In the genomic region with DNA sequence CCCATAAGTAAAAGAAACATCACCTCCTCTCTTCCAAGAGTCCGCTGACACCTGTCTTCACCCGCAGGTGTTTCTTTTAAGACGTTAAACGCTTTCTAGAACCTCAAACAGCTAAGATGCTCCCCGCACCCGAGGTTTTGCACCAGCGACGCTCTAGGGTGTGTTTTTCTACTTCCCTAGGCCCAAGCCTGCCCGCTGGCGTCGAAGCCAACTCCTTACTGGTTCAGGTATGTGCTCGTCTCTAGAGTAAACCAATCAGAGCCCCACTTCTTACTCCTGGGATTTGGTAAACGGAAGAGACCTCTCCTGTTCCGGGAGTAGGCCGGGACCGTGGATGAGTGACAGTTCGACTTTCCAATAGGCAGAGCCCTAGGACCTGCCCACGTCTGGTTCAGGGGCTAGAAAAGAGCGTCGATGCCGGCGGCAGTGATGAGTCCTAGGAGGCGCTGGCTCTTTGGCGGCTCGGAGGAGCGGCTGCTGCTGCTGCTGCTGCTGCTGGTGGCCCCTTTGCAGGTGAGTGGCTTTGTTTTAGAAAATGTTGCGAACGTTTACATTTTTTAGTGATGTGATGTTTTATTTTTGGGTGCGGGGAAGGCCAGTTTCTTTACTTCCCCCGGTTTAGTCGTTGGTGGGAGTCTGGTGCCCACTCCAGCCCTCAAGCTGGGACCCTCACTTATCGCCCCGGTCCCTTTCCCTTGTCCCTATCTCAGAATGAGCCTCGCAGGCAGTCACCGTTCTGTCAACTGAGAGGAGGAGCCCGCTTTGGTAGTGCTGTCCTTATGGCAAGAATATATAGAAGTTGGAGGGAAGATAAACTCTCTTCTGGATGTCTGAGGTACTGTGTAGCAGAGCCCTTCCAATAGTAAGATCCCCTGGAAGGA, we compare ENCODE assay signal across 1 cellular context.
TF ChIP-seq lines count a peak whose summit lies in the region.

Gene BPGM (plus strand): TSS at position 429 of the 881 bp plus-strand sequence. CDS start 14,655 bp downstream, outside the sequence.

TF ChIP-seq in K562, 482 proteins besides CTCF, POLR2A, EP300 and RAD21 (continued from another document and continues in another):
- TF ChIP-seq THRB (CRISPR knock-in tag; conservative IDR thresholded peaks at IDR 0.05): no peak
- no peak for TF ChIP-seq MTA2 (IDR thresholded peaks at IDR 0.05; ENCODE audit: low read depth)
- no peak for TF ChIP-seq ZKSCAN3 (CRISPR knock-in tag; IDR thresholded peaks at IDR 0.05)
- no peak for TF ChIP-seq ZNF778 (CRISPR knock-in tag; IDR thresholded peaks at IDR 0.05)
- no peak for TF ChIP-seq ZNF175 (CRISPR knock-in tag; IDR thresholded peaks at IDR 0.05; ENCODE audit: low read depth)
- TF ChIP-seq, protein P1, sequence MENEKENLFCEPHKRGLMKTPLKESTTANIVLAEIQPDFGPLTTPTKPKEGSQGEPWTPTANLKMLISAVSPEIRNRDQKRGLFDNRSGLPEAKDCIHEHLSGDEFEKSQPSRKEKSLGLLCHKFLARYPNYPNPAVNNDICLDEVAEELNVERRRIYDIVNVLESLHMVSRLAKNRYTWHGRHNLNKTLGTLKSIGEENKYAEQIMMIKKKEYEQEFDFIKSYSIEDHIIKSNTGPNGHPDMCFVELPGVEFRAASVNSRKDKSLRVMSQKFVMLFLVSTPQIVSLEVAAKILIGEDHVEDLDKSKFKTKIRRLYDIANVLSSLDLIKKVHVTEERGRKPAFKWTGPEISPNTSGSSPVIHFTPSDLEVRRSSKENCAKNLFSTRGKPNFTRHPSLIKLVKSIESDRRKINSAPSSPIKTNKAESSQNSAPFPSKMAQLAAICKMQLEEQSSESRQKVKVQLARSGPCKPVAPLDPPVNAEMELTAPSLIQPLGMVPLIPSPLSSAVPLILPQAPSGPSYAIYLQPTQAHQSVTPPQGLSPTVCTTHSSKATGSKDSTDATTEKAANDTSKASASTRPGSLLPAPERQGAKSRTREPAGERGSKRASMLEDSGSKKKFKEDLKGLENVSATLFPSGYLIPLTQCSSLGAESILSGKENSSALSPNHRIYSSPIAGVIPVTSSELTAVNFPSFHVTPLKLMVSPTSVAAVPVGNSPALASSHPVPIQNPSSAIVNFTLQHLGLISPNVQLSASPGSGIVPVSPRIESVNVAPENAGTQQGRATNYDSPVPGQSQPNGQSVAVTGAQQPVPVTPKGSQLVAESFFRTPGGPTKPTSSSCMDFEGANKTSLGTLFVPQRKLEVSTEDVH (IDR thresholded peaks at IDR 0.05; ENCODE audit: low read depth, partially characterized antibody): peak; percentile 91
- TF ChIP-seq, protein P2, sequence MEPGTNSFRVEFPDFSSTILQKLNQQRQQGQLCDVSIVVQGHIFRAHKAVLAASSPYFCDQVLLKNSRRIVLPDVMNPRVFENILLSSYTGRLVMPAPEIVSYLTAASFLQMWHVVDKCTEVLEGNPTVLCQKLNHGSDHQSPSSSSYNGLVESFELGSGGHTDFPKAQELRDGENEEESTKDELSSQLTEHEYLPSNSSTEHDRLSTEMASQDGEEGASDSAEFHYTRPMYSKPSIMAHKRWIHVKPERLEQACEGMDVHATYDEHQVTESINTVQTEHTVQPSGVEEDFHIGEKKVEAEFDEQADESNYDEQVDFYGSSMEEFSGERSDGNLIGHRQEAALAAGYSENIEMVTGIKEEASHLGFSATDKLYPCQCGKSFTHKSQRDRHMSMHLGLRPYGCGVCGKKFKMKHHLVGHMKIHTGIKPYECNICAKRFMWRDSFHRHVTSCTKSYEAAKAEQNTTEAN (CRISPR knock-in tag; IDR thresholded peaks at IDR 0.05): 0 out of 2 replicates have a peak, but pooled peaks have one; percentile 30
- TF ChIP-seq ARNT (IDR thresholded peaks at IDR 0.05): no peak
- TF ChIP-seq KDM2B (CRISPR knock-in tag; IDR thresholded peaks at IDR 0.05): 0 out of 2 replicates have a peak, but pooled peaks have one; percentile 71
- no peak for TF ChIP-seq ARID3B (CRISPR knock-in tag; IDR thresholded peaks at IDR 0.05; ENCODE audit: borderline replicate concordance)
- TF ChIP-seq TFE3 (CRISPR knock-in tag; IDR thresholded peaks at IDR 0.05): no peak
- TF ChIP-seq YY1 (IDR thresholded peaks at IDR 0.05; ENCODE audit: borderline replicate concordance in 1 of 3, control insufficient read depth in 1 of 3, extremely low read depth in 1 of 3, insufficient read depth in 3 of 3, insufficient read length in 1 of 3, insufficient replicate concordance in 2 of 3, low read depth in 1 of 3, low read length in 2 of 3): peak; percentile 44 to 91 (median 89)
- TF ChIP-seq YBX1 (IDR thresholded peaks at IDR 0.05): no peak
- no peak for TF ChIP-seq ZNF75A (CRISPR knock-in tag; IDR thresholded peaks at IDR 0.05)
- no peak for TF ChIP-seq ZNF280A (IDR thresholded peaks at IDR 0.05; ENCODE audit: low read depth, partially characterized antibody)
- peak in 1 of 2 experiments; percentile 78; a peak in 3 of 4 replicates for TF ChIP-seq NONO (IDR thresholded peaks at IDR 0.05; ENCODE audit: low read depth in 2 of 2, low read length in 1 of 2)
- TF ChIP-seq BCL6 (CRISPR knock-in tag; IDR thresholded peaks at IDR 0.05): no peak
- TF ChIP-seq, protein P3, sequence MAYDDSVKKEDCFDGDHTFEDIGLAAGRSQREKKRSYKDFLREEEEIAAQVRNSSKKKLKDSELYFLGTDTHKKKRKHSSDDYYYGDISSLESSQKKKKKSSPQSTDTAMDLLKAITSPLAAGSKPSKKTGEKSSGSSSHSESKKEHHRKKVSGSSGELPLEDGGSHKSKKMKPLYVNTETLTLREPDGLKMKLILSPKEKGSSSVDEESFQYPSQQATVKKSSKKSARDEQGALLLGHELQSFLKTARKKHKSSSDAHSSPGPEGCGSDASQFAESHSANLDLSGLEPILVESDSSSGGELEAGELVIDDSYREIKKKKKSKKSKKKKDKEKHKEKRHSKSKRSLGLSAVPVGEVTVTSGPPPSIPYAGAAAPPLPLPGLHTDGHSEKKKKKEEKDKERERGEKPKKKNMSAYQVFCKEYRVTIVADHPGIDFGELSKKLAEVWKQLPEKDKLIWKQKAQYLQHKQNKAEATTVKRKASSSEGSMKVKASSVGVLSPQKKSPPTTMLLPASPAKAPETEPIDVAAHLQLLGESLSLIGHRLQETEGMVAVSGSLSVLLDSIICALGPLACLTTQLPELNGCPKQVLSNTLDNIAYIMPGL (CRISPR knock-in tag; IDR thresholded peaks at IDR 0.05): no peak
- TF ChIP-seq UBTF (IDR thresholded peaks at IDR 0.05; ENCODE audit: borderline replicate concordance in 1 of 2, low read depth in 2 of 2, low read length in 2 of 2): peak; percentile 60 to 90; a peak in 3 of 4 replicates
- TF ChIP-seq KDM5B (IDR thresholded peaks at IDR 0.05; ENCODE audit: insufficient replicate concordance, low read depth, low read length): peak; percentile 90
- TF ChIP-seq, protein P4, sequence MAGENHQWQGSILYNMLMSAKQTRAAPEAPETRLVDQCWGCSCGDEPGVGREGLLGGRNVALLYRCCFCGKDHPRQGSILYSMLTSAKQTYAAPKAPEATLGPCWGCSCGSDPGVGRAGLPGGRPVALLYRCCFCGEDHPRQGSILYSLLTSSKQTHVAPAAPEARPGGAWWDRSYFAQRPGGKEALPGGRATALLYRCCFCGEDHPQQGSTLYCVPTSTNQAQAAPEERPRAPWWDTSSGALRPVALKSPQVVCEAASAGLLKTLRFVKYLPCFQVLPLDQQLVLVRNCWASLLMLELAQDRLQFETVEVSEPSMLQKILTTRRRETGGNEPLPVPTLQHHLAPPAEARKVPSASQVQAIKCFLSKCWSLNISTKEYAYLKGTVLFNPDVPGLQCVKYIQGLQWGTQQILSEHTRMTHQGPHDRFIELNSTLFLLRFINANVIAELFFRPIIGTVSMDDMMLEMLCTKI (IDR thresholded peaks at IDR 0.05; ENCODE audit: partially characterized antibody): no peak
- TF ChIP-seq PHB (CRISPR knock-in tag; IDR thresholded peaks at IDR 0.05): no peak
- no peak for TF ChIP-seq HDAC6 (IDR thresholded peaks at IDR 0.05; ENCODE audit: low read depth, low read length)
- TF ChIP-seq ZFP1 (CRISPR knock-in tag; IDR thresholded peaks at IDR 0.05): no peak
- no peak for TF ChIP-seq ZNF3 (CRISPR knock-in tag; IDR thresholded peaks at IDR 0.05)
- no peak for TF ChIP-seq TFAM (CRISPR knock-in tag; conservative IDR thresholded peaks at IDR 0.05)
- 0 out of 2 replicates have a peak, but pooled peaks have one; percentile 45 for TF ChIP-seq ZNF41 (CRISPR knock-in tag; conservative IDR thresholded peaks at IDR 0.05)
- TF ChIP-seq, protein P5, sequence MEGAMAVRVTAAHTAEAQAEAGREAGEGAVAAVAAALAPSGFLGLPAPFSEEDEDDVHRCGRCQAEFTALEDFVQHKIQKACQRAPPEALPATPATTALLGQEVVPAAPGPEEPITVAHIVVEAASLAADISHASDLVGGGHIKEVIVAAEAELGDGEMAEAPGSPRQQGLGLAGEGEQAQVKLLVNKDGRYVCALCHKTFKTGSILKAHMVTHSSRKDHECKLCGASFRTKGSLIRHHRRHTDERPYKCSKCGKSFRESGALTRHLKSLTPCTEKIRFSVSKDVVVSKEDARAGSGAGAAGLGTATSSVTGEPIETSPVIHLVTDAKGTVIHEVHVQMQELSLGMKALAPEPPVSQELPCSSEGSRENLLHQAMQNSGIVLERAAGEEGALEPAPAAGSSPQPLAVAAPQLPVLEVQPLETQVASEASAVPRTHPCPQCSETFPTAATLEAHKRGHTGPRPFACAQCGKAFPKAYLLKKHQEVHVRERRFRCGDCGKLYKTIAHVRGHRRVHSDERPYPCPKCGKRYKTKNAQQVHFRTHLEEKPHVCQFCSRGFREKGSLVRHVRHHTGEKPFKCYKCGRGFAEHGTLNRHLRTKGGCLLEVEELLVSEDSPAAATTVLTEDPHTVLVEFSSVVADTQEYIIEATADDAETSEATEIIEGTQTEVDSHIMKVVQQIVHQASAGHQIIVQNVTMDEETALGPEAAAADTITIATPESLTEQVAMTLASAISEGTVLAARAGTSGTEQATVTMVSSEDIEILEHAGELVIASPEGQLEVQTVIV (CRISPR knock-in tag; IDR thresholded peaks at IDR 0.05; ENCODE audit: borderline replicate concordance): no peak
- peak; percentile 68; the same call in 1 of the 2 replicates for TF ChIP-seq GTF2F1 (IDR thresholded peaks at IDR 0.05; ENCODE audit: low read depth, low read length)
- TF ChIP-seq ZNF24 (IDR thresholded peaks at IDR 0.05): 0 out of 2 replicates have a peak, but pooled peaks have one; percentile 6
- TF ChIP-seq ZNF165 (CRISPR knock-in tag; IDR thresholded peaks at IDR 0.05; ENCODE audit: borderline replicate concordance): no peak
